ENCODE assay signal across 13 cellular contexts in the genomic region with DNA sequence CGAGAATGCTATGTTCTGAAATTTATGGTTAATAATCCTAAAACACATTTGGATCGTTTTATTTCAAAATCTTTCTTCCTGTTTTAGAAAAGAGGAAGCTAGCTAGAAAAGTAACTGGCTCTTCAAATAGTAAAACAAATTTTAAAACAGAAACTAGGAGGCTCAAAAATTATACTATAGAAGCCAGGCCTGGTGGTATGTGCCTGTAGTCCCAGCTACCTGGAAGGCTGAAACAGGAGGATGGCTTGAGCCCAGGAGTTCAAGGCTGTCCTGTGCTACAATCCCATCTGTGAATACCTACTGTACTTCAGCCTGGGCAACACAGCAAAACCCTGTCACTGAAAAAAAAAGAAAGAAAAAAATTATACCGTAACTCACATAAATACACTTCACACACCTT. TPM values are rescaled to one million over a fixed set of nuclear protein-coding genes. Genes with fewer than 3 reads are reported as not detected.
DNase-seq lines count a peak whose midpoint lies in the region; ATAC-seq and TF ChIP-seq lines count a peak whose summit lies in the region.
"Had no signal": no experiment of that assay in that cellular context is flagged by ENCODE, and none has a peak within 500 bp of the region (broad histone marks: within the 10 kb centered on the region; RNA-seq: fewer than 3 reads in every experiment).

No MANE protein-coding gene starts in this region.

- H3K4ac ChIP-seq in mesenchymal stem cell (ENCODE audit: low read depth in 1 of 2, low read length in 2 of 2) = no peak overlapping the region

- no peak for TF ChIP-seq CTCF in OCI-LY1 (IDR thresholded peaks at IDR 0.05; ENCODE audit: low read length)
- no peak for TF ChIP-seq CTCF in transverse colon (IDR thresholded peaks at IDR 0.05)

- WGBS in transverse colon (ENCODE audit: low coverage in 1 of 2), 2 donors = 52 to 53% methylated on average over 3 of the region's 3 CpGs
- WGBS in mesenchymal stem cell = 93% methylated on average over 1 of the region's 3 CpGs

- no peak for TF ChIP-seq EP300 in transverse colon (IDR thresholded peaks at IDR 0.05; ENCODE audit: low read depth)

- H2AK5ac ChIP-seq in mesenchymal stem cell (ENCODE audit: low read length, severe bottlenecking) = no peak overlapping the region

- peak overlapping the region in 7 of 10 experiments; percentile 31 to 50 (median 43); a peak in 12 of 20 replicates for H3K4me3 ChIP-seq in BLaER1 treated with 17β-estradiol and CSF1 and Interleukin-3, amounts not matched to agents 10 nM and 100 nM
- H3K4me3 ChIP-seq in OCI-LY1 (ENCODE audit: low read depth, low read length, poor library complexity, severe bottlenecking) (no peak overlapping the region), transverse colon (no peak overlapping the region), mesenchymal stem cell (ENCODE audit: insufficient read depth in 1 of 2, low read depth in 1 of 2, low read length in 2 of 2) (no peak overlapping the region)
- H3K4me3 ChIP-seq: left ventricle myocardium inferior, suprapubic skin had no signal

- no peak overlapping the region for H2BK5ac ChIP-seq in mesenchymal stem cell (ENCODE audit: low read depth, low read length, poor library complexity, severe bottlenecking)

- no peaks in the 10 kb centered on the region; the same call in 1 of the 2 replicates for H3F3A ChIP-seq in OCI-LY1 (ENCODE audit: insufficient read depth, low read length)

- no peaks in the 10 kb centered on the region for H3K27me3 Mint-ChIP-seq in dendritic cell treated with granulocyte-macrophage colony-stimulating factor and Interleukin-4, amounts not matched to agents 40 ng/mL and 50 ng/mL, for 4 days

- peak; percentile 71 for ATAC-seq in GM18511 (IDR thresholded peaks at IDR 0.05; ENCODE audit: unreplicated experiment)
- ATAC-seq in esophagus mucosa = no peak

- peaks cover 67% of the 10 kb centered on the region for H3K4me1 Mint-ChIP-seq in dendritic cell treated with granulocyte-macrophage colony-stimulating factor and Interleukin-4, amounts not matched to agents 40 ng/mL and 50 ng/mL, for 4 days (ENCODE audit: low read depth)

- H3K27ac Mint-ChIP-seq in dendritic cell treated with granulocyte-macrophage colony-stimulating factor and Interleukin-4, amounts not matched to agents 40 ng/mL and 50 ng/mL, for 4 days = peak overlapping the region; percentile 90

- H2BK12ac ChIP-seq in mesenchymal stem cell (ENCODE audit: low read length in 2 of 2) = no peak overlapping the region

- H2BK15ac ChIP-seq in mesenchymal stem cell (ENCODE audit: low read depth, poor library complexity, severe bottlenecking) = no peak overlapping the region

- no peak overlapping the region for H2BK120ac ChIP-seq in mesenchymal stem cell (ENCODE audit: low read depth, low read length)

- H3K79me2 ChIP-seq in OCI-LY1 (ENCODE audit: insufficient read depth, low read length) = peaks cover 84% of the 10 kb centered on the region

- peaks cover 42 to 95% (median 72%) of the 10 kb centered on the region in 11 experiments for H3K36me3 ChIP-seq in BLaER1 treated with 17β-estradiol and CSF1 and Interleukin-3, amounts not matched to agents 10 nM and 100 nM
- H3K36me3 ChIP-seq in OCI-LY1 (ENCODE audit: insufficient read depth, low read length) = peaks cover 74% of the 10 kb centered on the region
- H3K36me3 ChIP-seq in transverse colon = peaks cover 0 to 16% (median 5%) of the 10 kb centered on the region in 4 donors
- H3K36me3 ChIP-seq in mesenchymal stem cell (ENCODE audit: control insufficient read depth in 1 of 2, insufficient read depth in 2 of 2, low read depth in 1 of 2, low read length in 2 of 2) = peaks cover 0 to 16% of the 10 kb centered on the region in 2 experiments
- H3K36me3 ChIP-seq: WERI-Rb-1 had no signal

- no peak for DNase-seq in transverse colon
- no peak for DNase-seq in cerebellum (ENCODE audit: low spot score)
- no peak for DNase-seq in mesenchymal stem cell
- DNase-seq: left ventricle myocardium inferior; NCI-H82; stimulated activated CD4-positive, alpha-beta T cell treated with anti-CD3 and anti-CD28 coated beads, Interleukin-4, amount 100 ng/mL, for 24 hours; WERI-Rb-1 had no signal

- H3K18ac ChIP-seq in mesenchymal stem cell (ENCODE audit: low read depth in 1 of 2, low read length in 2 of 2) = no peak overlapping the region

- H3K9me2 ChIP-seq in OCI-LY1 (ENCODE audit: low read depth, low read length) = no peaks in the 10 kb centered on the region

- H3K4me1 ChIP-seq in BLaER1 treated with 17β-estradiol and CSF1 and Interleukin-3, amounts not matched to agents 10 nM and 100 nM = peaks cover 50 to 75% (median 59%) of the 10 kb centered on the region in 10 experiments
- H3K4me1 ChIP-seq in OCI-LY1 (ENCODE audit: insufficient read depth, low read length, severe bottlenecking) = peaks cover 53% of the 10 kb centered on the region
- peaks cover 3 to 56% (median 27%) of the 10 kb centered on the region in 4 donors for H3K4me1 ChIP-seq in transverse colon
- no peaks in the 10 kb centered on the region for H3K4me1 ChIP-seq in mesenchymal stem cell (ENCODE audit: control insufficient read depth, insufficient read depth, low read depth, low read length)

- H3K9me3 ChIP-seq in BLaER1 treated with 17β-estradiol and CSF1 and Interleukin-3, amounts not matched to agents 10 nM and 100 nM (replicated peaks in 1 of 11) = peaks cover 0 to 16% (median 7%) of the 10 kb centered on the region in 11 experiments; a peak in 9 of 22 replicates
- no peaks in the 10 kb centered on the region for H3K9me3 ChIP-seq in OCI-LY1 (ENCODE audit: low read length)
- H3K9me3 ChIP-seq in transverse colon = no peaks in the 10 kb centered on the region
- no peaks in the 10 kb centered on the region for H3K9me3 ChIP-seq in mesenchymal stem cell (ENCODE audit: control insufficient read depth, low read length)
- H3K9me3 ChIP-seq: left ventricle myocardium inferior, suprapubic skin had no signal

- peak overlapping the region; percentile 63 to 99 (median 90) for H3K4me2 ChIP-seq in BLaER1 treated with 17β-estradiol and CSF1 and Interleukin-3, amounts not matched to agents 10 nM and 100 nM
- peak overlapping the region; percentile 23; the same call in 1 of the 2 replicates for H3K4me2 ChIP-seq in OCI-LY1 (ENCODE audit: low read length)
- H3K4me2 ChIP-seq in mesenchymal stem cell (ENCODE audit: low read length, poor library complexity, severe bottlenecking) = no peak overlapping the region

- H3K14ac ChIP-seq in mesenchymal stem cell (ENCODE audit: low read length in 2 of 2) = no peak overlapping the region

- intact Hi-C loops in dendritic cell treated with granulocyte-macrophage colony-stimulating factor and Interleukin-4, amounts not matched to agents 40 ng/mL and 50 ng/mL, for 4 days (cut with micrococcal nuclease) = no loop called here
- intact Hi-C loops in transverse colon (cut with DNase I; ENCODE audit: low total_unique reads) = no loop called here

- H4K20me1 ChIP-seq in BLaER1 treated with 17β-estradiol and CSF1 and Interleukin-3, amounts not matched to agents 10 nM and 100 nM = peaks cover 25 to 96% (median 89%) of the 10 kb centered on the region in 11 experiments; a peak in 21 of 22 replicates
- peaks cover 2% of the 10 kb centered on the region; the same call in 1 of the 2 replicates for H4K20me1 ChIP-seq in OCI-LY1 (ENCODE audit: insufficient read depth, low read length)

- H3K4me3 Mint-ChIP-seq in dendritic cell treated with granulocyte-macrophage colony-stimulating factor and Interleukin-4, amounts not matched to agents 40 ng/mL and 50 ng/mL, for 4 days = peak overlapping the region; percentile 63

- H3K9me3 Mint-ChIP-seq in dendritic cell treated with granulocyte-macrophage colony-stimulating factor and Interleukin-4, amounts not matched to agents 40 ng/mL and 50 ng/mL, for 4 days = no peaks in the 10 kb centered on the region

- H4K8ac ChIP-seq in mesenchymal stem cell (ENCODE audit: low read length) = no peak overlapping the region

- peak overlapping the region; percentile 64 to 81 (median 75) for H3K9ac ChIP-seq in BLaER1 treated with 17β-estradiol and CSF1 and Interleukin-3, amounts not matched to agents 10 nM and 100 nM
- H3K9ac ChIP-seq in OCI-LY1 (ENCODE audit: low read length) (no peak overlapping the region; the same call in 1 of the 2 replicates), mesenchymal stem cell (ENCODE audit: low read length) (no peak overlapping the region)

- H2AFZ ChIP-seq in OCI-LY1 (ENCODE audit: low read length) (no peak overlapping the region), mesenchymal stem cell (ENCODE audit: low read depth, low read length) (no peak overlapping the region)

- H3K79me1 ChIP-seq in mesenchymal stem cell (replicated peaks; ENCODE audit: low read length, poor library complexity, severe bottlenecking) = peaks cover 5% of the 10 kb centered on the region

- no peaks in the 10 kb centered on the region for H3K27me3 ChIP-seq in BLaER1 treated with 17β-estradiol and CSF1 and Interleukin-3, amounts not matched to agents 10 nM and 100 nM
- H3K27me3 ChIP-seq in OCI-LY1 (ENCODE audit: insufficient read depth, low read length) = no peaks in the 10 kb centered on the region
- H3K27me3 ChIP-seq in transverse colon = no peaks in the 10 kb centered on the region
- no peaks in the 10 kb centered on the region for H3K27me3 ChIP-seq in mesenchymal stem cell (ENCODE audit: control insufficient read depth in 1 of 2, insufficient read depth in 1 of 2, low read length in 2 of 2)
- H3K27me3 ChIP-seq: suprapubic skin had no signal

- H4K91ac ChIP-seq in mesenchymal stem cell (ENCODE audit: low read length) = no peak overlapping the region

- H3K23ac ChIP-seq in mesenchymal stem cell (ENCODE audit: low read length in 2 of 2) = no peak overlapping the region

- no peak for TF ChIP-seq POLR2A in transverse colon (IDR thresholded peaks at IDR 0.05)

- peak overlapping the region; percentile 67 to 89 (median 81) for H3K27ac ChIP-seq in BLaER1 treated with 17β-estradiol and CSF1 and Interleukin-3, amounts not matched to agents 10 nM and 100 nM
- peak overlapping the region; percentile 59 for H3K27ac ChIP-seq in OCI-LY1 (ENCODE audit: low read depth, low read length, poor library complexity, severe bottlenecking)
- H3K27ac ChIP-seq in transverse colon = peak overlapping the region in 2 of 4 donors; percentile 29 to 47
- no peak overlapping the region for H3K27ac ChIP-seq in mesenchymal stem cell (ENCODE audit: low read length, poor library complexity, severe bottlenecking)
- H3K27ac ChIP-seq: left ventricle myocardium inferior, suprapubic skin, WERI-Rb-1 had no signal

- in situ Hi-C loops in transverse colon (cut with MboI; ENCODE audit: low pct_ligation_motif_present in 1 of 4, low pct_unique_long_range_greater_than_20kb in 1 of 4, low sequenced_read_pairs in 3 of 4) = no loop called here

- H3K36me3 Mint-ChIP-seq in dendritic cell treated with granulocyte-macrophage colony-stimulating factor and Interleukin-4, amounts not matched to agents 40 ng/mL and 50 ng/mL, for 4 days (ENCODE audit: low read depth) = peaks cover 46% of the 10 kb centered on the region

RNA-seq across cellular contexts. Expression of gene ELF1, which starts 57.9 kb away (rescaled TPM):
- total RNA-seq in transverse colon (100 to 1,000 TPM in 3 of 4 donors, 10 to 100 TPM in 1; 38.0 to 123 (median 105) TPM), esophagus mucosa (68.9 TPM), cerebellum (17.1 TPM)
- polyA plus RNA-seq in mesenchymal stem cell (2013, experiment 1 of 2) = 50.1 TPM
- polyA plus RNA-seq in mesenchymal stem cell (2013, experiment 2 of 2) = 49.3 TPM

Comparison
In these comparisons a context has a peak if more than half of its experiments do, and no peak if none do; other contexts are left out.
1. H3K4me3 ChIP-seq: peak in BLaER1 treated with 17β-estradiol and CSF1 and Interleukin-3, amounts not matched to agents 10 nM and 100 nM (7 of 10); none in OCI-LY1 (single experiment), transverse colon (0 of 4) and mesenchymal stem cell (0 of 2).
2. H3K9ac ChIP-seq: peak in BLaER1 treated with 17β-estradiol and CSF1 and Interleukin-3, amounts not matched to agents 10 nM and 100 nM (11 of 11); none in OCI-LY1 (single experiment) and mesenchymal stem cell (single experiment).